Comparison of ENCODE assay signal across 18 cellular contexts in the genomic region with DNA sequence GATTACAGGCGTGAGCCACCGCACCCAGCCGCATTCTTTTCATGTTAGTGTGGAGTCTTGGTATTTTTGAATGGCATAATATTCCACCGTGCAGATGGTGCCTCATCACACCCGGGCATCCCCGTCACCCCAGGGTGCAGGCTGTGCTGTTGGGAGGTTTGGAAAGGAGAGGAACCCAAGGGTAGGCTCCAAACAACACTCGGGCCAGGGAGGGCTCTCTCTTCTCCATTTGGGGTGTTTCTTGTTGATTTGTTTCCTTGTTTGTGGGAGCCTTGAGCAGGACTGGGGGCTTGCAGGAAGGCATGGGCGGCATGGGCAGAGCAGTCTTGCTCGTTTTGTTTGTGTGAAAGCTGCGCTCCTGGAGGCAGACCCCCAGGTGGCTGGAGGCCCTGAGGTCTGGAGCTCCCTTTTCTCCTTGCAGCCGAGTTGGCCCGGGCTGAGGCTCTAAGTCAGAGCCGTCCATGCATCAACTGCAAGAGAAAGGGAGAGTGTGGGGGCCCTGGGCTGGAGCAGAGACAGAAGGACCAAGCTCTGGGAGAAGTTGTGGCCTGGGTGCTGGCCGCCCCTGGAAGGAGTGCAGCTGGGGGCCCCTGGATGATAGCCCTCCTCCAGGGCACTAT. TPM values are rescaled to one million over a fixed set of nuclear protein-coding genes. Genes with fewer than 3 reads are reported as not detected.
DNase-seq lines count a peak whose midpoint lies in the region; ATAC-seq, FAIRE-seq and TF ChIP-seq lines count a peak whose summit lies in the region.
"Had no signal": no experiment of that assay in that cellular context is flagged by ENCODE, and none has a peak within 500 bp of the region (broad histone marks: within the 10 kb centered on the region; RNA-seq: fewer than 3 reads in every experiment).

No MANE protein-coding gene starts in this region.

- H3K27me3 ChIP-seq in sigmoid colon (no peaks in the 10 kb centered on the region), smooth muscle cell (ENCODE audit: low read depth) (no peaks in the 10 kb centered on the region)

- no peaks in the 10 kb centered on the region for H3F3A ChIP-seq in smooth muscle cell (ENCODE audit: low read depth)

- H3K79me2 ChIP-seq in smooth muscle cell (ENCODE audit: low read depth), result no peaks in the 10 kb centered on the region

- no peaks in the 10 kb centered on the region for H4K20me1 ChIP-seq in smooth muscle cell (ENCODE audit: low read depth)

- no peak overlapping the region for H2AFZ ChIP-seq in smooth muscle cell (ENCODE audit: low read depth)

- H3K27ac ChIP-seq in sigmoid colon (no peak overlapping the region), smooth muscle cell (ENCODE audit: low read depth) (no peak overlapping the region)
- H3K27ac ChIP-seq: 22Rv1 had no signal

- WGBS in sigmoid colon, 2 donors, result 90 to 93% methylated on average over 14 of the region's 14 CpGs
- WGBS in smooth muscle cell (ENCODE audit: low lambda C conversion rate), result 94% methylated on average over 14 of the region's 14 CpGs

- FAIRE-seq in H54 (lab: Jason Lieb, UNC), result no peak
- FAIRE-seq: GM19239 had no signal

- no peaks in the 10 kb centered on the region for H3K4me1 ChIP-seq in sigmoid colon
- H3K4me1 ChIP-seq in smooth muscle cell (ENCODE audit: low read depth), result peaks cover 39% of the 10 kb centered on the region

- no peak overlapping the region for H3K9ac ChIP-seq in smooth muscle cell (ENCODE audit: low read depth)

- ATAC-seq in GM18870 (IDR thresholded peaks at IDR 0.05; ENCODE audit: unreplicated experiment), result no peak

- intact Hi-C loops in sigmoid colon (cut with DNase I), result no loop called here

- TF ChIP-seq EP300 in sigmoid colon (IDR thresholded peaks at IDR 0.05), result no peak

- H3K4me2 ChIP-seq in smooth muscle cell, result no peak overlapping the region

- H3K9me3 ChIP-seq in sigmoid colon (no peaks in the 10 kb centered on the region), smooth muscle cell (replicated peaks; ENCODE audit: low read depth) (no peaks in the 10 kb centered on the region)

- DNase-seq in DMS 273 (lab: John Stamatoyannopoulos, UW; ENCODE audit: unreplicated experiment) (peak; percentile 55), DMS 273 treated with DMSO at 0.1 percent for 48 hours (lab: John Stamatoyannopoulos, UW) (no peak), H54 (ENCODE audit: insufficient read length, low spot score) (peak; percentile 42), ecto neural progenitor cell (ENCODE audit: low spot score) (peak; percentile 41), sigmoid colon (peak; percentile 50), smooth muscle cell (lab: John Stamatoyannopoulos, UW; ENCODE audit: unreplicated experiment) (no peak), NCI-H82 treated with DMSO at 0.1 percent for 48 hours (lab: John Stamatoyannopoulos, UW; ENCODE audit: unreplicated experiment) (no peak)
- DNase-seq: activated B cell treated with CpG ODN at 0.5 μM for 24 hours; DMS53; effector memory CD4-positive, alpha-beta T cell; IMR-90; kidney glomerular epithelial cell; NCI-H82; stimulated activated CD4-positive, alpha-beta T cell treated with anti-CD3 and anti-CD28 coated beads, Interleukin-4, amount 100 ng/mL, for 1 hour; trophoblast cell had no signal

- H3K4me3 ChIP-seq in sigmoid colon, result no peak overlapping the region
- no peak overlapping the region for H3K4me3 ChIP-seq in smooth muscle cell

- TF ChIP-seq POLR2A in H54 (IDR thresholded peaks at IDR 0.05; ENCODE audit: low read depth, low read length) (no peak), sigmoid colon (IDR thresholded peaks at IDR 0.05) (no peak)

- H3K36me3 ChIP-seq in sigmoid colon, result no peaks in the 10 kb centered on the region
- H3K36me3 ChIP-seq in smooth muscle cell (ENCODE audit: low read depth), result no peaks in the 10 kb centered on the region

- TF ChIP-seq CTCF in sigmoid colon (IDR thresholded peaks at IDR 0.05) (no peak), smooth muscle cell (IDR thresholded peaks at IDR 0.05; ENCODE audit: borderline replicate concordance, insufficient read depth, poor library complexity, severe bottlenecking) (no peak)

RNA-seq across cellular contexts. Expression of a gene that starts 26.9 kb away (rescaled TPM):
- total RNA-seq in sigmoid colon (10 to 100 TPM; 18.7 to 28.0 (median 24.5) TPM), smooth muscle cell (74.2 and 77.4 TPM in 2 replicates)
- polyA plus RNA-seq in sigmoid colon (10 to 100 TPM; 23.4 to 71.9 (median 48.6) TPM), smooth muscle cell (42.1 and 58.0 TPM in 2 replicates)

Comparison
In these comparisons a context has a peak if more than half of its experiments do, and no peak if none do; other contexts are left out.
1. DNase-seq: peak in DMS 273 (single experiment), H54 (single experiment), ecto neural progenitor cell (single experiment) and sigmoid colon (single experiment); none in DMS 273 treated with DMSO at 0.1 percent for 48 hours (single experiment), smooth muscle cell (single experiment) and NCI-H82 treated with DMSO at 0.1 percent for 48 hours (single experiment).